Comparison of ENCODE assay signal across 1 cellular context in genomic region chr6:161956082-161956481, GRCh38.
TF ChIP-seq lines count a peak whose summit lies in the region.

No MANE protein-coding gene starts in this region.

TF ChIP-seq in WTC11, 78 proteins besides CTCF, POLR2A, EP300 and RAD21 (continued from another document):
- TF ChIP-seq ATF3 (CRISPR knock-in tag; conservative IDR thresholded peaks at IDR 0.05) (no peak), CREM (CRISPR knock-in tag; IDR thresholded peaks at IDR 0.05) (no peak), CDX4 (CRISPR knock-in tag; IDR thresholded peaks at IDR 0.05; ENCODE audit: borderline replicate concordance) (no peak), E2F4 (CRISPR knock-in tag; IDR thresholded peaks at IDR 0.05; ENCODE audit: borderline replicate concordance, low read depth) (no peak), AR (CRISPR knock-in tag; IDR thresholded peaks at IDR 0.05) (no peak), NR3C1 (CRISPR knock-in tag; conservative IDR thresholded peaks at IDR 0.05; ENCODE audit: low read depth) (no peak), USF1 (CRISPR knock-in tag; IDR thresholded peaks at IDR 0.05) (no peak)
